8 cellular contexts compared by ENCODE assay signal in genomic region chr15:75738647-75739325, GRCh38. TPM values are rescaled to one million over a fixed set of nuclear protein-coding genes. Genes with fewer than 3 reads are reported as not detected.
A peak's percentile ranks its signal among the peaks of the same experiment; 100 is the strongest.
DNase-seq lines count a peak whose midpoint lies in the region; ATAC-seq and TF ChIP-seq lines count a peak whose summit lies in the region.

No MANE protein-coding gene starts in this region.

- intact Hi-C loops in adrenal gland (cut with DNase I): no loop called here
- intact Hi-C loops in heart right ventricle (cut with DNase I): loop anchor here in 1 of 10 donors (10.0 kb wide), 2 partner anchors 54 to 56 kb away; no protein-coding TSS in a partner anchor
- intact Hi-C loops in posterior vena cava (cut with DNase I): loop anchor here in 1 of 2 donors (10.0 kb wide), 1 partner anchor 54 kb away; no protein-coding TSS in a partner anchor

- TF ChIP-seq CTCF in GM12875 (IDR thresholded peaks at IDR 0.05; ENCODE audit: borderline replicate concordance, insufficient read depth, low read depth, low read length) (no peak), adrenal gland (IDR thresholded peaks at IDR 0.05) (no peak), heart right ventricle (IDR thresholded peaks at IDR 0.05) (no peak), upper lobe of left lung (IDR thresholded peaks at IDR 0.05) (peak in 1 of 6 experiments; percentile 6)

- no peak overlapping the region for H3K27ac ChIP-seq in adrenal gland
- H3K27ac ChIP-seq in heart right ventricle: peak overlapping the region in 4 of 10 donors; percentile 20 to 54 (median 43)
- peak overlapping the region in 2 of 4 donors; percentile 54 to 69 for H3K27ac ChIP-seq in upper lobe of left lung

- WGBS in adrenal gland, 4 donors: 4 to 20% (median 5%) methylated on average over 3 to 54 of the region's 54 CpGs
- 6 to 7% methylated on average over 54 of the region's 54 CpGs for WGBS in heart right ventricle, 2 donors
- WGBS in upper lobe of left lung, 2 donors: 18 to 37% methylated on average over 6 to 25 of the region's 54 CpGs

- ATAC-seq in HG02798 (IDR thresholded peaks at IDR 0.05; ENCODE audit: poor library complexity, unreplicated experiment) (peak; percentile 97), heart right ventricle (peak; percentile 96 to 99 (median 98)), upper lobe of left lung (ENCODE audit: low FRiP score in 2 of 2) (peak; percentile 97 to 99)

- no peaks in the 10 kb centered on the region for H3K36me3 ChIP-seq in adrenal gland (replicated peaks in 1 of 2)
- no peaks in the 10 kb centered on the region for H3K36me3 ChIP-seq in heart right ventricle
- H3K36me3 ChIP-seq in upper lobe of left lung: no peaks in the 10 kb centered on the region

- TF ChIP-seq EP300 in upper lobe of left lung (IDR thresholded peaks at IDR 0.05): no peak

- TF ChIP-seq POLR2A in adrenal gland (IDR thresholded peaks at IDR 0.05) (no peak), upper lobe of left lung (IDR thresholded peaks at IDR 0.05) (no peak)

- DNase-seq in NCI-H1436 (lab: John Stamatoyannopoulos, UW) (peak; percentile 91), T follicular helper cell (ENCODE audit: low read depth) (peak; percentile 81), adrenal gland (peak; percentile 93 to 97 (median 95)), heart right ventricle (peak; percentile 93 to 95), posterior vena cava (ENCODE audit: low spot score) (peak; percentile 98), upper lobe of left lung (peak; percentile 97 to 98)

- H3K4me1 ChIP-seq in adrenal gland (replicated peaks in 1 of 2) (peaks cover 0 to 14% of the 10 kb centered on the region in 2 donors), heart right ventricle (peaks cover 6 to 32% (median 14%) of the 10 kb centered on the region in 9 donors), upper lobe of left lung (peaks cover 13 to 21% (median 15%) of the 10 kb centered on the region in 4 donors)

- no peaks in the 10 kb centered on the region for H3K27me3 ChIP-seq in adrenal gland
- H3K27me3 ChIP-seq in heart right ventricle: no peaks in the 10 kb centered on the region
- H3K27me3 ChIP-seq in upper lobe of left lung: no peaks in the 10 kb centered on the region

- H3K9me3 ChIP-seq in adrenal gland (replicated peaks in 1 of 3) (no peaks in the 10 kb centered on the region), heart right ventricle (no peaks in the 10 kb centered on the region), upper lobe of left lung (no peaks in the 10 kb centered on the region)

- H3K4me3 ChIP-seq in GM12875 (ENCODE audit: low read depth, low read length): peak overlapping the region; percentile 79
- H3K4me3 ChIP-seq in adrenal gland: peak overlapping the region in 3 of 4 donors; percentile 22 to 85 (median 64)
- peak overlapping the region; percentile 59 to 93 (median 72) for H3K4me3 ChIP-seq in heart right ventricle
- peak overlapping the region; percentile 62 to 99 (median 78) for H3K4me3 ChIP-seq in upper lobe of left lung

RNA-seq across cellular contexts. Expression of gene CSPG4, which starts 26.1 kb away (rescaled TPM):
- total RNA-seq in adrenal gland (1 to 10 TPM; 1.3 to 6.3 (median 2.5) TPM), heart right ventricle (10 to 100 TPM in 8 of 10 donors, 1 to 10 TPM in 2; 7.4 to 19.8 (median 13.0) TPM), posterior vena cava (100 to 1,000 TPM in 1 of 2 donors, 10 to 100 TPM in 1; 90.4 to 134 TPM), upper lobe of left lung (10 to 100 TPM in 5 of 6 donors, 1 to 10 TPM in 1; 8.5 to 38.3 (median 17.7) TPM)
- polyA plus RNA-seq in adrenal gland (1 to 10 TPM in 2 of 3 donors, under 1 TPM in 1; 0.55 to 6.6 (median 4.3) TPM), heart right ventricle (10 to 100 TPM; 12.1 TPM)
